ENCODE assay signal across 18 cellular contexts in genomic region chr1:111569913-111570312, GRCh38.
"Had no signal": no experiment of that assay in that cellular context is flagged by ENCODE, and none has a peak within 500 bp of the region (broad histone marks: within the 10 kb centered on the region; RNA-seq: fewer than 3 reads in every experiment).

No MANE protein-coding gene starts in this region.

- H3K27me3 ChIP-seq: breast epithelium, testis, upper lobe of right lung had no signal

- H3K9me3 Mint-ChIP-seq: activated naive CD4-positive, alpha-beta T cell treated with anti-CD3 and anti-CD28 coated beads for 36 hours; activated naive CD8-positive, alpha-beta T cell treated with anti-CD3 and anti-CD28 coated beads, Interleukin-2, amount 50 U/mL, for 24 hours; activated T-helper 2 cell treated with anti-CD3 and anti-CD28 coated beads, Interferon-gamma antibody, Interleukin-2, Interleukin-4, amounts not matched to agents 10 μg/mL and 5 μg/mL and 100 μg/mL, durations not matched to agents 14 hours and 24 hours and 36 hours; effector memory CD8-positive, alpha-beta T cell; immature natural killer cell; stimulated activated naive CD8-positive, alpha-beta T cell treated with anti-CD3 and anti-CD28 coated beads, Interleukin-15, Interleukin-2, amounts not matched to agents 100 ng/mL and 50 ng/mL, for 24 hours; WTC11 had no signal

- H3K27ac Mint-ChIP-seq: activated naive CD4-positive, alpha-beta T cell treated with anti-CD3 and anti-CD28 coated beads for 36 hours; activated T-helper 2 cell treated with anti-CD3 and anti-CD28 coated beads, Interferon-gamma antibody, Interleukin-2, Interleukin-4, amounts not matched to agents 10 μg/mL and 5 μg/mL and 100 μg/mL, durations not matched to agents 14 hours and 24 hours and 36 hours; effector memory CD8-positive, alpha-beta T cell; immature natural killer cell; WTC11 had no signal

- H3K9me3 ChIP-seq: breast epithelium, testis, upper lobe of right lung had no signal

- H3K27ac ChIP-seq: breast epithelium, testis, upper lobe of right lung had no signal

- H3K4me3 ChIP-seq: breast epithelium, lung, testis, upper lobe of right lung had no signal

- H3K4me1 ChIP-seq: breast epithelium had no signal

- H3K36me3 Mint-ChIP-seq: immature natural killer cell, WTC11 had no signal

- H3K36me3 ChIP-seq: breast epithelium, upper lobe of right lung had no signal

- H3K27me3 Mint-ChIP-seq: activated naive CD8-positive, alpha-beta T cell treated with anti-CD3 and anti-CD28 coated beads, Interleukin-2, amount 50 U/mL, for 24 hours; effector memory CD8-positive, alpha-beta T cell; stimulated activated naive CD8-positive, alpha-beta T cell treated with anti-CD3 and anti-CD28 coated beads, Interleukin-15, Interleukin-2, amounts not matched to agents 100 ng/mL and 50 ng/mL, for 24 hours had no signal

- DNase-seq: aorta, foreskin melanocyte, head of caudate nucleus, midbrain, posterior cingulate gyrus, right cardiac atrium, small intestine, testis, upper lobe of right lung had no signal

- H3K4me3 Mint-ChIP-seq: activated naive CD4-positive, alpha-beta T cell treated with anti-CD3 and anti-CD28 coated beads for 36 hours; activated naive CD8-positive, alpha-beta T cell treated with anti-CD3 and anti-CD28 coated beads, Interleukin-2, amount 50 U/mL, for 24 hours; effector memory CD8-positive, alpha-beta T cell; immature natural killer cell; stimulated activated naive CD8-positive, alpha-beta T cell treated with anti-CD3 and anti-CD28 coated beads, Interleukin-15, Interleukin-2, amounts not matched to agents 100 ng/mL and 50 ng/mL, for 24 hours; WTC11 had no signal
